In genomic region chr19:12550205-12550604, GRCh38 we compare ENCODE assay signal across 8 cellular contexts. TPM values are rescaled to one million over a fixed set of nuclear protein-coding genes. Genes with fewer than 3 reads are reported as not detected.
DNase-seq lines count a peak whose midpoint lies in the region; ATAC-seq and TF ChIP-seq lines count a peak whose summit lies in the region.
"Not testable (repeated sequence)": the region's sequence is repeated elsewhere in the genome, so short reads cannot be mapped to it uniquely, and the experiment has no call there.

No MANE protein-coding gene starts in this region.

- not testable (repeated sequence) for TF ChIP-seq CTCF in astrocyte of the cerebellum (IDR thresholded peaks at IDR 0.05; ENCODE audit: low read depth, low read length, missing control alignments); esophagus muscularis mucosa (IDR thresholded peaks at IDR 0.05); left lung (IDR thresholded peaks at IDR 0.05); osteocyte (IDR thresholded peaks at IDR 0.05); tibial artery (IDR thresholded peaks at IDR 0.05)

- H3K27me3 ChIP-seq in CD8-positive, alpha-beta memory T cell (ENCODE audit: insufficient read depth, low read length, poor library complexity, severe bottlenecking); Karpas-422 (ENCODE audit: low read length); esophagus muscularis mucosa; left lung; tibial artery: not testable (repeated sequence)

- not testable (repeated sequence) for DNase-seq in CD8-positive, alpha-beta memory T cell; Karpas-422; T-helper 17 cell; astrocyte of the cerebellum (ENCODE audit: low read depth); esophagus muscularis mucosa (ENCODE audit: extremely low spot score); osteocyte (ENCODE audit: extremely low spot score, unreplicated experiment); tibial artery
- peak in 1 of 2 donors; percentile 37 for DNase-seq in left lung

- TF ChIP-seq EP300 in esophagus muscularis mucosa (IDR thresholded peaks at IDR 0.05), result not testable (repeated sequence)

- H4K20me1 ChIP-seq in Karpas-422 (ENCODE audit: insufficient read depth, low read depth, low read length), result not testable (repeated sequence)

- POLR2A ChIA-PET in CD8-positive, alpha-beta memory T cell (lab: Charles Lee), result interaction anchor here (0.7 to 2.4 kb wide), 3 partner anchors 54 to 232 kb away, joined by 3 to 7 read pairs (median 4); no protein-coding TSS in a partner anchor

- H3K27ac ChIP-seq in CD8-positive, alpha-beta memory T cell (ENCODE audit: low read depth, low read length), result peak overlapping the region; percentile 90
- not testable (repeated sequence) for H3K27ac ChIP-seq in Karpas-422 (ENCODE audit: low read length)
- peak overlapping the region; percentile 95 to 99 (median 97) for H3K27ac ChIP-seq in esophagus muscularis mucosa (replicated peaks in 1 of 4)
- peak overlapping the region; percentile 93 to 97 for H3K27ac ChIP-seq in left lung
- H3K27ac ChIP-seq in tibial artery, result peak overlapping the region; percentile 94 to 97

- peaks cover 57% of the 10 kb centered on the region for H3K79me2 ChIP-seq in Karpas-422 (ENCODE audit: low read length)

- in situ Hi-C loops in astrocyte of the cerebellum (cut with HindIII; ENCODE audit: low sequenced_read_pairs), result not testable (repeated sequence)

- peaks cover 6 to 40% (median 14%) of the 10 kb centered on the region in 3 donors for H3K36me3 Mint-ChIP-seq in CD8-positive, alpha-beta memory T cell
- H3K36me3 Mint-ChIP-seq in T-helper 17 cell (ENCODE audit: low read depth), result not testable (repeated sequence)
- peaks cover 30% of the 10 kb centered on the region for H3K36me3 Mint-ChIP-seq in osteocyte (ENCODE audit: unreplicated experiment)

- not testable (repeated sequence) for H2AFZ ChIP-seq in Karpas-422 (ENCODE audit: low read length)

- peak overlapping the region; percentile 77 for H3K4me2 ChIP-seq in Karpas-422 (ENCODE audit: low read depth, low read length, poor library complexity, severe bottlenecking)

- peak overlapping the region; percentile 78 to 97 (median 93) for H3K27ac Mint-ChIP-seq in CD8-positive, alpha-beta memory T cell
- H3K27ac Mint-ChIP-seq in T-helper 17 cell (peak overlapping the region; percentile 95), osteocyte (ENCODE audit: unreplicated experiment) (peak overlapping the region; percentile 94)

- not testable (repeated sequence) for H3K27me3 Mint-ChIP-seq in CD8-positive, alpha-beta memory T cell; T-helper 17 cell; osteocyte (ENCODE audit: unreplicated experiment)

- H3K9me2 ChIP-seq in Karpas-422 (replicated peaks; ENCODE audit: insufficient read depth, low read length), result not testable (repeated sequence)

- not testable (repeated sequence) for H3K9me3 Mint-ChIP-seq in CD8-positive, alpha-beta memory T cell
- H3K9me3 Mint-ChIP-seq in osteocyte (ENCODE audit: unreplicated experiment), result peaks cover 10% of the 10 kb centered on the region

- peak overlapping the region; percentile 95 for H3K4me3 ChIP-seq in CD8-positive, alpha-beta memory T cell (ENCODE audit: low read length)
- H3K4me3 ChIP-seq in Karpas-422 (ENCODE audit: low read length), result peak overlapping the region; percentile 96
- H3K4me3 ChIP-seq in astrocyte of the cerebellum (ENCODE audit: low read depth, low read length), result peak overlapping the region; percentile 72
- H3K4me3 ChIP-seq in esophagus muscularis mucosa, result peak overlapping the region; percentile 91 to 97 (median 91)
- H3K4me3 ChIP-seq in left lung, result peak overlapping the region; percentile 52 to 62
- H3K4me3 ChIP-seq in tibial artery, result peak overlapping the region; percentile 71 to 90

- peak overlapping the region; percentile 89 for H3K9ac ChIP-seq in Karpas-422 (ENCODE audit: low read length)

- peaks cover 44 to 71% (median 53%) of the 10 kb centered on the region in 3 donors for H3K4me1 Mint-ChIP-seq in CD8-positive, alpha-beta memory T cell
- H3K4me1 Mint-ChIP-seq in T-helper 17 cell (peaks cover 38% of the 10 kb centered on the region), osteocyte (ENCODE audit: unreplicated experiment) (peaks cover 24% of the 10 kb centered on the region)

- TF ChIP-seq POLR2A in esophagus muscularis mucosa (IDR thresholded peaks at IDR 0.05; ENCODE audit: low read depth), result not testable (repeated sequence)

- peaks cover 49% of the 10 kb centered on the region for H3K4me1 ChIP-seq in CD8-positive, alpha-beta memory T cell (ENCODE audit: insufficient read depth, low read length)
- H3K4me1 ChIP-seq in Karpas-422 (ENCODE audit: low read length) (peaks cover 10% of the 10 kb centered on the region), esophagus muscularis mucosa (peaks cover 21 to 63% (median 47%) of the 10 kb centered on the region in 4 donors), left lung (peaks cover 19 to 34% of the 10 kb centered on the region in 2 donors), tibial artery (peaks cover 0 to 44% (median 21%) of the 10 kb centered on the region in 4 donors)

- CTCF ChIA-PET in CD8-positive, alpha-beta memory T cell (lab: Charles Lee), result interaction anchor here (1.3 kb wide), 2 partner anchors 54 to 121 kb away, joined by 3 to 5 read pairs; no protein-coding TSS in a partner anchor

- intact Hi-C loops in esophagus muscularis mucosa (cut with DNase I); left lung (cut with DNase I): not testable (repeated sequence)
- intact Hi-C loops in tibial artery (cut with DNase I; ENCODE audit: low total_unique reads), result loop anchor here (2.0 to 5.0 kb wide), 2 partner anchors 53 to 61 kb away; partner anchors contain the start of genes ZNF490 and ZNF791

- WGBS in esophagus muscularis mucosa, result 57% methylated on average over 18 of the region's 18 CpGs

- not testable (repeated sequence) for ATAC-seq in T-helper 17 cell, left lung

- H3K36me3 ChIP-seq in CD8-positive, alpha-beta memory T cell (ENCODE audit: insufficient read depth, low read length); esophagus muscularis mucosa; tibial artery: not testable (repeated sequence)
- H3K36me3 ChIP-seq in Karpas-422 (ENCODE audit: insufficient read depth, low read length) (peaks cover 26% of the 10 kb centered on the region), left lung (peaks cover 0 to 16% of the 10 kb centered on the region in 2 donors)

- peak overlapping the region; percentile 92 to 100 (median 97) for H3K4me3 Mint-ChIP-seq in CD8-positive, alpha-beta memory T cell
- peak overlapping the region; percentile 99 for H3K4me3 Mint-ChIP-seq in T-helper 17 cell
- peak overlapping the region; percentile 95 for H3K4me3 Mint-ChIP-seq in osteocyte (ENCODE audit: unreplicated experiment)

- not testable (repeated sequence) for H3K9me3 ChIP-seq in CD8-positive, alpha-beta memory T cell (ENCODE audit: low read length); T-helper 17 cell (ENCODE audit: control insufficient read depth, low read length, poor library complexity, severe bottlenecking); esophagus muscularis mucosa; left lung; tibial artery
- peaks cover 19% of the 10 kb centered on the region for H3K9me3 ChIP-seq in Karpas-422 (ENCODE audit: low read length)

RNA-seq across cellular contexts. Expression of gene ZNF564, which starts 1.1 kb away (rescaled TPM):
- 1 to 10 TPM; 7.4 to 8.0 TPM for total RNA-seq in CD8-positive, alpha-beta memory T cell
- 16.7 TPM for polyA plus RNA-seq in CD8-positive, alpha-beta memory T cell
- 7.3 and 9.4 TPM in 2 replicates for total RNA-seq in Karpas-422 (2014; rRNA removed; shearing (Covaris generic); ENCODE audit: low replicate concordance)
- total RNA-seq in T-helper 17 cell, result 10 to 100 TPM; 12.0 to 14.5 TPM
- 10 to 100 TPM in 1 of 4 donors, 1 to 10 TPM in 3; 8.3 to 13.7 (median 9.3) TPM for total RNA-seq in esophagus muscularis mucosa
- total RNA-seq in left lung, result 10 to 100 TPM in 1 of 2 donors, 1 to 10 TPM in 1; 9.9 to 12.5 TPM
- 10.7 and 12.9 TPM in 2 replicates for total RNA-seq in osteocyte
